In the genomic region with DNA sequence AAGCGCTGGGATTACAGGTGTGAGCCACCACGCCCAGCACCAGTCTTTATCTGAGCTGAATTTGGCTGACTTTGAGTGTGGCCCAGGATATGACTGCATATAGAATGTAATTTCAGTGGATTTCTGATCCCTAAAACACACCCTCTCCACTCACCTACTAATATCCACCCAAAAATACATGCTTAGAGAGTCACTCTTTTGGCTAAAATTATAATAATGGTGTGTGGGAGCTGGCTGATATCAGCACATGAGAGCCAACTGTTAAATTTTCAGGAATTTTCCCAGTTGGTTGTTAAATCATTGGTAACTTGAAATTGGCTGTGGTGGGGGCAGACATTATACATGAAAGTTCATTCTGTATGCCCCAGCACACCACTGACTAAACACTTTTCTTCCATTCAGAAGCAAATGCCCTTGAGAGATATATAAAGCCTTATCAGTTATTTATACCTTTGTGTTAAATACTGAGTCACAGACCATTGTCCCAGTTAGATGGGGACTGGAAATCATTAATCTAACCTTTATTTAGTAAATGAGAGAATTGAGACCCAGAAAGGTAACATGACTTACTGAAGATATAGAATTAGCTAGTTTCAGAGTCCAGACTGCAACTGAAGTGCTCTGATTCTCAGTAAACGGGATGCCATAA, we compare ENCODE assay signal across 21 cellular contexts. TPM values are rescaled to one million over a fixed set of nuclear protein-coding genes. Genes with fewer than 3 reads are reported as not detected.
A peak's percentile ranks its signal among the peaks of the same experiment; 100 is the strongest.
DNase-seq lines count a peak whose midpoint lies in the region; ATAC-seq, FAIRE-seq and TF ChIP-seq lines count a peak whose summit lies in the region.
"Had no signal": no experiment of that assay in that cellular context is flagged by ENCODE, and none has a peak within 500 bp of the region (broad histone marks: within the 10 kb centered on the region; RNA-seq: fewer than 3 reads in every experiment).

No MANE protein-coding gene starts in this region.

- H3K36me3 Mint-ChIP-seq in activated naive CD8-positive, alpha-beta T cell treated with anti-CD3 and anti-CD28 coated beads for 36 hours, result peaks cover 2% of the 10 kb centered on the region
- H3K36me3 Mint-ChIP-seq in natural killer cell, result no peaks in the 10 kb centered on the region
- H3K36me3 Mint-ChIP-seq: CD4-positive, alpha-beta memory T cell had no signal

- TF ChIP-seq EP300 in K562 (IDR thresholded peaks at IDR 0.05; ENCODE audit: low read length), result no peak

- H3K27me3 ChIP-seq in K562 (ENCODE audit: control insufficient read depth in 2 of 2, insufficient read depth in 2 of 2, low read length in 2 of 2), result peaks cover 0 to 8% of the 10 kb centered on the region in 2 experiments; a peak in 1 of 5 replicates
- no peaks in the 10 kb centered on the region for H3K27me3 ChIP-seq in small intestine (ENCODE audit: control insufficient read depth in 2 of 2, insufficient read depth in 2 of 2, low read length in 2 of 2)

- no peak overlapping the region for H3K4me3 ChIP-seq in K562
- H3K4me3 ChIP-seq in small intestine (ENCODE audit: low read depth in 1 of 2, low read length in 2 of 2), result no peak overlapping the region
- H3K4me3 ChIP-seq: GM23338 had no signal

- peaks cover 14% of the 10 kb centered on the region for H3K4me1 Mint-ChIP-seq in stimulated activated naive CD8-positive, alpha-beta T cell treated with anti-CD3 and anti-CD28 coated beads, Interleukin-15, amount 100 ng/mL, for 72 hours
- H3K4me1 Mint-ChIP-seq in activated naive CD8-positive, alpha-beta T cell treated with anti-CD3 and anti-CD28 coated beads for 36 hours, result peaks cover 3% of the 10 kb centered on the region
- peaks cover 0 to 5% of the 10 kb centered on the region in 2 donors for H3K4me1 Mint-ChIP-seq in natural killer cell

- H4K20me1 ChIP-seq in K562 (replicated peaks; ENCODE audit: control insufficient read depth, insufficient read depth, low read length), result no peaks in the 10 kb centered on the region

- H3K9me3 Mint-ChIP-seq in stimulated activated naive CD8-positive, alpha-beta T cell treated with anti-CD3 and anti-CD28 coated beads, Interleukin-15, amount 100 ng/mL, for 72 hours, result no peaks in the 10 kb centered on the region
- H3K9me3 Mint-ChIP-seq in activated naive CD8-positive, alpha-beta T cell treated with anti-CD3 and anti-CD28 coated beads for 36 hours, result peaks cover 5% of the 10 kb centered on the region
- H3K9me3 Mint-ChIP-seq in natural killer cell, result no peaks in the 10 kb centered on the region
- H3K9me3 Mint-ChIP-seq: CD4-positive, alpha-beta memory T cell; GM23338; H9 had no signal

- H3K27ac Mint-ChIP-seq in stimulated activated naive CD8-positive, alpha-beta T cell treated with anti-CD3 and anti-CD28 coated beads, Interleukin-15, amount 100 ng/mL, for 72 hours, result peak overlapping the region; percentile 34 to 51
- no peak overlapping the region for H3K27ac Mint-ChIP-seq in activated naive CD8-positive, alpha-beta T cell treated with anti-CD3 and anti-CD28 coated beads for 36 hours
- H3K27ac Mint-ChIP-seq in natural killer cell, result no peak overlapping the region
- H3K27ac Mint-ChIP-seq: CD4-positive, alpha-beta memory T cell; GM23338; H9 had no signal

- FAIRE-seq in K562 (lab: Jason Lieb, UNC), result no peak
- FAIRE-seq in small intestine (lab: Jason Lieb, UNC), result no peak
- FAIRE-seq: GM18507 had no signal

- DNase-seq in stimulated activated naive CD8-positive, alpha-beta T cell treated with anti-CD3 and anti-CD28 coated beads, Interleukin-15, amount 100 ng/mL, for 72 hours, result no peak
- DNase-seq in stimulated activated naive CD8-positive, alpha-beta T cell treated with anti-CD3 and anti-CD28 coated beads, Interleukin-15, Interleukin-2, amounts not matched to agents 100 U/mL and 50 U/mL, for 24 hours, result no peak
- DNase-seq in K562 (ENCODE audit: extremely low read depth in 1 of 4, low spot score in 3 of 4) (no peak), small intestine (peak; percentile 23), natural killer cell (no peak)
- DNase-seq in activated naive CD8-positive, alpha-beta T cell treated with anti-CD3 and anti-CD28 coated beads for 36 hours, result no peak
- DNase-seq: C1 segment of cervical spinal cord; Calu3; CD4-positive, alpha-beta memory T cell; COR-L47; DMS53; DMS79 treated with DMSO at 0.1 percent for 48 hours; GF-D8; H9 had no signal

- POLR2A ChIA-PET in K562 (lab: Yijun Ruan, JAX), result interaction anchor here (1.0 to 1.5 kb wide), 3 partner anchors 13 to 22 kb away, joined by 3 to 4 read pairs (median 3); no protein-coding TSS in a partner anchor

- CTCF ChIA-PET in K562 (lab: Yijun Ruan, JAX; ENCODE audit: low intra/inter-chr PET ratio), result no interaction called here

- TF ChIP-seq RAD21 in K562 (CRISPR knock-in tag; conservative IDR thresholded peaks at IDR 0.05 in 1 of 2, IDR thresholded peaks at IDR 0.05 in 1 of 2), result no peak

- ATAC-seq in stimulated activated naive CD8-positive, alpha-beta T cell treated with anti-CD3 and anti-CD28 coated beads, Interleukin-15, amount 100 ng/mL, for 72 hours, result no peak
- ATAC-seq in stimulated activated naive CD8-positive, alpha-beta T cell treated with anti-CD3 and anti-CD28 coated beads, Interleukin-15, Interleukin-2, amounts not matched to agents 100 U/mL and 50 U/mL, for 24 hours, result no peak
- ATAC-seq in K562, result no peak
- no peak for ATAC-seq in natural killer cell
- ATAC-seq in HG02870 (IDR thresholded peaks at IDR 0.05; ENCODE audit: unreplicated experiment), result no peak
- ATAC-seq: GM23338, HCT116 had no signal

- BruUV-seq in K562 (replicated peaks; lab: Mats Ljungman, UMichigan), result no TSS peak

- no peak overlapping the region for H3K4me2 ChIP-seq in K562 (ENCODE audit: insufficient read depth, low read length)
- H3K4me2 ChIP-seq: GM23338 had no signal

- H3K9me1 ChIP-seq in K562 (ENCODE audit: control insufficient read depth, insufficient read depth, low read length), result no peaks in the 10 kb centered on the region

- 30% methylated on average over 3 of the region's 3 CpGs for WGBS in K562 (ENCODE audit: insufficient coverage, low coverage, missing lambda C conversion rate)
- WGBS in small intestine, 3 donors, result 30 to 71% (median 68%) methylated on average over 3 of the region's 3 CpGs

- no peaks in the 10 kb centered on the region for H3K27me3 Mint-ChIP-seq in stimulated activated naive CD8-positive, alpha-beta T cell treated with anti-CD3 and anti-CD28 coated beads, Interleukin-15, amount 100 ng/mL, for 72 hours
- H3K27me3 Mint-ChIP-seq in activated naive CD8-positive, alpha-beta T cell treated with anti-CD3 and anti-CD28 coated beads for 36 hours, result no peaks in the 10 kb centered on the region
- peaks cover 0 to 4% of the 10 kb centered on the region in 2 donors for H3K27me3 Mint-ChIP-seq in natural killer cell (ENCODE audit: low read depth in 2 of 2)
- H3K27me3 Mint-ChIP-seq: CD4-positive, alpha-beta memory T cell had no signal

- intact Hi-C loops in K562 (cut with micrococcal nuclease), result no loop called here
- intact Hi-C loops in natural killer cell (cut with micrococcal nuclease), result no loop called here

- TF ChIP-seq POLR2A in K562 (conservative IDR thresholded peaks at IDR 0.05), result no peak

- H3K4me1 ChIP-seq in K562 (replicated peaks in 1 of 2; ENCODE audit: control insufficient read depth in 2 of 2, insufficient read depth in 2 of 2, low read length in 2 of 2) (peaks cover 5 to 19% of the 10 kb centered on the region in 2 experiments; a peak in 3 of 5 replicates), small intestine (ENCODE audit: control insufficient read depth in 2 of 2, insufficient read depth in 1 of 2, low read depth in 1 of 2, low read length in 1 of 2) (peaks cover 0 to 6% of the 10 kb centered on the region in 2 donors)

- no peaks in the 10 kb centered on the region for H3K36me3 ChIP-seq in K562 (ENCODE audit: control insufficient read depth, insufficient read depth, low read length)
- no peaks in the 10 kb centered on the region for H3K36me3 ChIP-seq in small intestine (ENCODE audit: control insufficient read depth in 2 of 2, insufficient read depth in 2 of 2, low read length in 2 of 2)

- H3K9me3 ChIP-seq in K562 (replicated peaks; ENCODE audit: control insufficient read depth, insufficient read depth, low read depth, low read length), result no peaks in the 10 kb centered on the region
- no peaks in the 10 kb centered on the region for H3K9me3 ChIP-seq in small intestine (ENCODE audit: control insufficient read depth, low read depth)

- H3K4me3 Mint-ChIP-seq in stimulated activated naive CD8-positive, alpha-beta T cell treated with anti-CD3 and anti-CD28 coated beads, Interleukin-15, amount 100 ng/mL, for 72 hours, result no peak overlapping the region
- H3K4me3 Mint-ChIP-seq in activated naive CD8-positive, alpha-beta T cell treated with anti-CD3 and anti-CD28 coated beads for 36 hours, result no peak overlapping the region
- no peak overlapping the region for H3K4me3 Mint-ChIP-seq in natural killer cell
- H3K4me3 Mint-ChIP-seq: CD4-positive, alpha-beta memory T cell; GM23338; H9 had no signal

- in situ Hi-C loops in K562 (cut with MboI), result loop anchor here (5.0 kb wide), 2 partner anchors 261 to 461 kb away; no protein-coding TSS in a partner anchor

- no peaks in the 10 kb centered on the region for H3K79me2 ChIP-seq in K562 (ENCODE audit: control insufficient read depth, insufficient read depth, low read length)

- no peak overlapping the region for H2AFZ ChIP-seq in K562 (ENCODE audit: low read depth, low read length)
- H2AFZ ChIP-seq: GM23338 had no signal

- H3K27ac ChIP-seq in K562 (ENCODE audit: extremely low read depth, low read depth, low read length), result no peak overlapping the region
- H3K27ac ChIP-seq in small intestine (ENCODE audit: low read depth in 1 of 2, low read length in 1 of 2), result no peak overlapping the region

- no peak for TF ChIP-seq CTCF in K562 (IDR thresholded peaks at IDR 0.05 in 2 of 3, conservative IDR thresholded peaks at IDR 0.05 in 1 of 3; ENCODE audit: insufficient read depth in 2 of 3, low read depth in 1 of 3, low read length in 3 of 3)
- no peak for TF ChIP-seq CTCF in natural killer cell (IDR thresholded peaks at IDR 0.05)

- H3K9ac ChIP-seq in K562 (ENCODE audit: insufficient read depth in 1 of 2, low read depth in 2 of 2, low read length in 2 of 2), result no peak overlapping the region

RNA-seq across cellular contexts. Expression of gene CD247, which starts 9.9 kb away (rescaled TPM):
- total RNA-seq in K562 (2011; cell fraction: chromatin; rRNA removed; ENCODE audit: low replicate concordance), result 0.44 TPM in 1 of 2 replicates, not detected in the other
- total RNA-seq in K562 (2011; cell fraction: nucleolus; rRNA removed), result 0.50 and 0.53 TPM in 2 replicates
- 0.15 and 0.23 TPM in 2 replicates for total RNA-seq in K562 (2011; cell fraction: nucleoplasm; rRNA removed)
- total RNA-seq in K562 (2014; rRNA removed) (0.12 TPM in 1 of 2 replicates, not detected in the other), K562 (2014; rRNA removed; fragmentation: Illumina TruSeq; extraction: Trizol) (not detected in 2 replicates), K562 (2015; rRNA removed; fragmentation: Illumina TruSeq; extraction: Trizol) (0.18 TPM in 1 of 2 replicates, not detected in the other), K562 (2021) (0.22 and 0.42 TPM in 2 replicates), natural killer cell (1,000 to 10,000 TPM; 1,027 to 1,374 (median 1,309) TPM)
- polyA plus RNA-seq in K562 (2011; rRNA removed) (0.08 and 0.18 TPM in 2 replicates), K562 (2014; fragmentation: Illumina TruSeq; extraction: Trizol) (not detected in 2 replicates), K562 (2014; fragmentation: Nextera tagmentation; extraction: Ambion mirVana) (not detected), K562 (2014; rRNA removed) (0.37 and 0.55 TPM in 2 replicates), small intestine (1 to 10 TPM in 2 of 3 donors, under 1 TPM in 1; 0.45 to 3.5 (median 2.8) TPM)
- polyA plus RNA-seq in K562 (2011; cell fraction: cytosol; rRNA removed), result 0.12 TPM in 1 of 2 replicates, not detected in the other
- 0.27 and 0.43 TPM in 2 replicates for polyA plus RNA-seq in K562 (2011; cell fraction: nucleus; rRNA removed)
- 0.20 and 0.21 TPM in 2 replicates for polyA plus RNA-seq in K562 (2012)
- polyA minus RNA-seq in K562 (2011; rRNA and poly(A)+ RNA removed), result not detected in 2 replicates
- not detected in 2 replicates for polyA minus RNA-seq in K562 (2011; cell fraction: cytosol; rRNA and poly(A)+ RNA removed)
- polyA minus RNA-seq in K562 (2011; cell fraction: nucleus; rRNA and poly(A)+ RNA removed), result not detected in 2 replicates
- total RNA-seq in activated naive CD8-positive, alpha-beta T cell treated with anti-CD3 and anti-CD28 coated beads for 36 hours, result 100 to 1,000 TPM; 166 TPM
- total RNA-seq: A172, H4 had no signal
- polyA plus RNA-seq: BJ had no signal

RNA-seq across cellular contexts. Expression of gene CREG1, which starts 25.4 kb away (rescaled TPM):
- total RNA-seq in K562 (2011; cell fraction: chromatin; rRNA removed; ENCODE audit: low replicate concordance), result 70.1 and 115 TPM in 2 replicates
- 141 and 156 TPM in 2 replicates for total RNA-seq in K562 (2011; cell fraction: nucleolus; rRNA removed)
- 172 and 258 TPM in 2 replicates for total RNA-seq in K562 (2011; cell fraction: nucleoplasm; rRNA removed)
- total RNA-seq in K562 (2014; rRNA removed) (115 and 139 TPM in 2 replicates), K562 (2014; rRNA removed; fragmentation: Illumina TruSeq; extraction: Trizol) (161 and 179 TPM in 2 replicates), K562 (2015; rRNA removed; fragmentation: Illumina TruSeq; extraction: Trizol) (164 and 178 TPM in 2 replicates), K562 (2021) (150 and 154 TPM in 2 replicates), natural killer cell (10 to 100 TPM in 1 of 3 donors, 1 to 10 TPM in 2; 6.7 to 15.8 (median 8.9) TPM)
- polyA plus RNA-seq in K562 (2011; rRNA removed) (272 TPM in 2 replicates), K562 (2014; fragmentation: Illumina TruSeq; extraction: Trizol) (163 and 197 TPM in 2 replicates), K562 (2014; fragmentation: Nextera tagmentation; extraction: Ambion mirVana) (10 to 100 TPM; 45.7 to 58.2 TPM), K562 (2014; rRNA removed) (176 and 186 TPM in 2 replicates), small intestine (10 to 100 TPM; 27.3 to 67.5 (median 51.1) TPM)
- polyA plus RNA-seq in K562 (2011; cell fraction: cytosol; rRNA removed), result 152 and 184 TPM in 2 replicates
- 41.7 and 74.9 TPM in 2 replicates for polyA plus RNA-seq in K562 (2011; cell fraction: nucleus; rRNA removed)
- 137 and 336 TPM in 2 replicates for polyA plus RNA-seq in K562 (2012)
- polyA minus RNA-seq in K562 (2011; rRNA and poly(A)+ RNA removed), result 101 and 126 TPM in 2 replicates
- 59.4 and 78.2 TPM in 2 replicates for polyA minus RNA-seq in K562 (2011; cell fraction: cytosol; rRNA and poly(A)+ RNA removed)
- polyA minus RNA-seq in K562 (2011; cell fraction: nucleus; rRNA and poly(A)+ RNA removed), result 17.5 and 30.3 TPM in 2 replicates
- 10 to 100 TPM; 11.2 to 11.3 TPM for total RNA-seq in activated naive CD8-positive, alpha-beta T cell treated with anti-CD3 and anti-CD28 coated beads for 36 hours

Comparison
In these comparisons a context has a peak if more than half of its experiments do, and no peak if none do; other contexts are left out.
1. H3K27ac Mint-ChIP-seq: peak in stimulated activated naive CD8-positive, alpha-beta T cell treated with anti-CD3 and anti-CD28 coated beads, Interleukin-15, amount 100 ng/mL, for 72 hours (2 of 2); none in activated naive CD8-positive, alpha-beta T cell treated with anti-CD3 and anti-CD28 coated beads for 36 hours (single experiment) and natural killer cell (0 of 2).
2. RNA of gene CD247, which starts 9.9 kb away (total RNA-seq): 1,027 to 1,374 TPM in natural killer cell and 166 TPM in activated naive CD8-positive, alpha-beta T cell treated with anti-CD3 and anti-CD28 coated beads for 36 hours; 0.12 to 0.53 TPM in K562; every median in the first group is over 100 times any median in the second.
3. RNA of gene CREG1, which starts 25.4 kb away (total RNA-seq): 70.1 to 258 TPM in K562; 11.2 to 11.3 TPM in activated naive CD8-positive, alpha-beta T cell treated with anti-CD3 and anti-CD28 coated beads for 36 hours and 6.7 to 15.8 TPM in natural killer cell; every median in the first group is over 4 times any median in the second.